9 cellular contexts compared by ENCODE assay signal in the genomic region with DNA sequence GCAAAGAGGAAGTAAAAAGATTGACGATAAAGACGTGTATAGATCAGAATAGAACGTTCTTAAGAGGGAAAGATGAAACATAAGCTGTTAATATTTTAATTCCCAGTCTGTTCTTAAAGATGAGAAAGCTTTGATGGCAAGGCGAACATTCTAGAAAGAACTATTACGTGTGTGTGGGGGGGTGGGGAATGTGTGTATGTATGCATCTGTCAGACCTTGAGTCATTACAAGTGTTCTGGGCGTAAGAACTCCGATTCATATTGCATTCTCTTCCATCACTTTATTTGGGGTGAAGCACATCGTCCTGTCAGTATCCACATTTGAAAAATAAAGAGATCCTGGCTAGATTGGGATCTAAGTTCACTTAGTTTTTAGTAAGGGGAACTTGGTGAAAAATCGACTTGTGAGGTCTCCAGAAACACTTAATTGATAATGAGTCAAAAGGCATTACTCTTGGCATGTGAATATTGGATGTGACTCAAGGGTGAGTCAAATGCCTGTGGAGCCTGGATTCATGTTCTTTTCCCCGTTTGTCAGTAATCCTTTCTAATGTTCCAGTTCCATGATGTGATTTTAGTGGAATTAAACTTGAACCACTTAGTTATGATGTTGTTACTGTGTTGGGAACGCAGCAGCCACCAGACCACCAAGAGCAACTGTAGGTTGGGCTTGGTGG. TPM values are rescaled to one million over a fixed set of nuclear protein-coding genes. Genes with fewer than 3 reads are reported as not detected.
DNase-seq lines count a peak whose midpoint lies in the region; ATAC-seq, FAIRE-seq and TF ChIP-seq lines count a peak whose summit lies in the region.
"Had no signal": no experiment of that assay in that cellular context is flagged by ENCODE, and none has a peak within 500 bp of the region (broad histone marks: within the 10 kb centered on the region; RNA-seq: fewer than 3 reads in every experiment).

No MANE protein-coding gene starts in this region.

- H3F3A ChIP-seq in Loucy (ENCODE audit: low read depth): no peaks in the 10 kb centered on the region

- H3K4me1 Mint-ChIP-seq in Calu3 (ENCODE audit: low read depth, unreplicated experiment): peaks cover 51% of the 10 kb centered on the region
- peaks cover 42 to 45% of the 10 kb centered on the region in 2 donors for H3K4me1 Mint-ChIP-seq in natural killer cell treated with Interleukin-12 subunit alpha and Interleukin-12 subunit beta and Interleukin-15 and Interleukin-18, amount 100 ng/mL, for 72 hours (ENCODE audit: low read depth in 2 of 2)

- H3K4me1 ChIP-seq in Loucy (ENCODE audit: insufficient read depth, low read length, poor library complexity, severe bottlenecking) (peaks cover 25% of the 10 kb centered on the region), spleen (peaks cover 0 to 34% (median 12%) of the 10 kb centered on the region in 6 donors)

- CTCF ChIA-PET in Calu3 (lab: Charles Lee): interaction anchor here (0.6 kb wide), 1 partner anchor 781 kb away, joined by 5 read pairs; no protein-coding TSS in a partner anchor

- H3K9me3 ChIP-seq in Loucy (ENCODE audit: insufficient read depth, low read depth, low read length) (no peaks in the 10 kb centered on the region), spleen (no peaks in the 10 kb centered on the region)

- no peak for TF ChIP-seq POLR2A in spleen (IDR thresholded peaks at IDR 0.05)

- peak overlapping the region; percentile 80 for H3K4me3 ChIP-seq in Loucy (ENCODE audit: low read length, poor library complexity, severe bottlenecking)
- no peak overlapping the region for H3K4me3 ChIP-seq in bronchial epithelial cell (ENCODE audit: low read depth, low read length)
- H3K4me3 ChIP-seq in spleen: no peak overlapping the region

- peak overlapping the region; percentile 79 for H3K4me2 ChIP-seq in Loucy (ENCODE audit: low read depth, low read length, poor library complexity, severe bottlenecking)

- DNase-seq in Calu3 (no peak), bronchial epithelial cell (ENCODE audit: low read depth) (peak; percentile 88), spleen (no peak), MV-4-11 (lab: John Stamatoyannopoulos, UW) (no peak)
- DNase-seq in natural killer cell treated with Interleukin-12 subunit alpha and Interleukin-12 subunit beta and Interleukin-15 and Interleukin-18, amount 100 ng/mL, for 72 hours (ENCODE audit: low spot score): no peak
- DNase-seq: NCI-H1092 had no signal

- H3K79me2 ChIP-seq in Loucy (ENCODE audit: insufficient read depth, low read length): peaks cover 68% of the 10 kb centered on the region

- no TSS peak for BruUV-seq in Calu3 (replicated peaks; lab: Mats Ljungman, UMichigan)

- H3K36me3 Mint-ChIP-seq in Calu3 (ENCODE audit: insufficient read depth, unreplicated experiment): peaks cover 60% of the 10 kb centered on the region
- peaks cover 6% of the 10 kb centered on the region for H3K36me3 Mint-ChIP-seq in natural killer cell treated with Interleukin-12 subunit alpha and Interleukin-12 subunit beta and Interleukin-15 and Interleukin-18, amount 100 ng/mL, for 72 hours

- H3K9me2 ChIP-seq in Loucy (replicated peaks; ENCODE audit: low read depth, low read length): no peaks in the 10 kb centered on the region

- H3K27ac ChIP-seq in spleen: no peak overlapping the region

- peaks cover 30% of the 10 kb centered on the region for H4K20me1 ChIP-seq in Loucy (ENCODE audit: insufficient read depth, low read length, poor library complexity, severe bottlenecking)

- no peak overlapping the region for H3K9ac ChIP-seq in Loucy (ENCODE audit: low read depth, low read length, poor library complexity, severe bottlenecking)

- H3K4me3 Mint-ChIP-seq in Calu3 (ENCODE audit: low read depth, unreplicated experiment): peak overlapping the region; percentile 70
- H3K4me3 Mint-ChIP-seq in natural killer cell treated with Interleukin-12 subunit alpha and Interleukin-12 subunit beta and Interleukin-15 and Interleukin-18, amount 100 ng/mL, for 72 hours: peak overlapping the region; percentile 80

- intact Hi-C loops in Calu3 (cut with micrococcal nuclease; ENCODE audit: unreplicated experiment) (loop anchor here (5.0 kb wide), 1 partner anchor 146 kb away; no protein-coding TSS in a partner anchor), spleen (cut with DNase I; ENCODE audit: low total_unique reads) (no loop called here)

- peak overlapping the region; percentile 86 for H3K27ac Mint-ChIP-seq in Calu3 (ENCODE audit: unreplicated experiment)
- peak overlapping the region; percentile 85 to 86 for H3K27ac Mint-ChIP-seq in natural killer cell treated with Interleukin-12 subunit alpha and Interleukin-12 subunit beta and Interleukin-15 and Interleukin-18, amount 100 ng/mL, for 72 hours

- no peak overlapping the region for H2AFZ ChIP-seq in Loucy (ENCODE audit: low read length)

- no peaks in the 10 kb centered on the region for H3K9me3 Mint-ChIP-seq in Calu3 (ENCODE audit: low read depth, unreplicated experiment)
- no peaks in the 10 kb centered on the region for H3K9me3 Mint-ChIP-seq in natural killer cell treated with Interleukin-12 subunit alpha and Interleukin-12 subunit beta and Interleukin-15 and Interleukin-18, amount 100 ng/mL, for 72 hours

- H3K27me3 ChIP-seq in Loucy (ENCODE audit: insufficient read depth, low read length, poor library complexity, severe bottlenecking): no peaks in the 10 kb centered on the region
- no peaks in the 10 kb centered on the region for H3K27me3 ChIP-seq in bronchial epithelial cell (ENCODE audit: control insufficient read depth, insufficient read depth, low read length)
- H3K27me3 ChIP-seq in spleen (replicated peaks in 1 of 7): no peaks in the 10 kb centered on the region

- no peaks in the 10 kb centered on the region for H3K27me3 Mint-ChIP-seq in Calu3 (ENCODE audit: unreplicated experiment)
- peaks cover 0 to 6% of the 10 kb centered on the region in 2 donors for H3K27me3 Mint-ChIP-seq in natural killer cell treated with Interleukin-12 subunit alpha and Interleukin-12 subunit beta and Interleukin-15 and Interleukin-18, amount 100 ng/mL, for 72 hours

- FAIRE-seq in bronchial epithelial cell (lab: Jason Lieb, UNC): peak; percentile 50

- H3K36me3 ChIP-seq in Loucy (ENCODE audit: insufficient read depth, low read length) (no peaks in the 10 kb centered on the region), bronchial epithelial cell (ENCODE audit: control insufficient read depth, insufficient read depth, low read length) (no peaks in the 10 kb centered on the region), spleen (no peaks in the 10 kb centered on the region)

- TF ChIP-seq CTCF in Calu3 (IDR thresholded peaks at IDR 0.05; ENCODE audit: unreplicated experiment): no peak
- TF ChIP-seq CTCF in Loucy (conservative IDR thresholded peaks at IDR 0.05; ENCODE audit: low read length): no peak
- TF ChIP-seq CTCF in bronchial epithelial cell (IDR thresholded peaks at IDR 0.05; ENCODE audit: insufficient read depth, low read length, severe bottlenecking): no peak
- TF ChIP-seq CTCF in spleen (IDR thresholded peaks at IDR 0.05 in 8 of 11, conservative IDR thresholded peaks at IDR 0.05 in 3 of 11): no peak

- ATAC-seq in natural killer cell treated with Interleukin-12 subunit alpha and Interleukin-12 subunit beta and Interleukin-15 and Interleukin-18, amount 100 ng/mL, for 72 hours: no peak
- ATAC-seq in GM21619 (IDR thresholded peaks at IDR 0.05; ENCODE audit: unreplicated experiment) (no peak), GM21447 (IDR thresholded peaks at IDR 0.05; ENCODE audit: unreplicated experiment) (no peak)

- 59 to 63% (median 61%) methylated on average over 11 of the region's 11 CpGs for WGBS in spleen, 5 donors

RNA-seq across cellular contexts. Expression of a gene that starts 3.1 kb away (rescaled TPM):
- total RNA-seq in Calu3 (2022) (215 and 225 TPM in 2 replicates), bronchial epithelial cell (200 and 252 TPM in 2 replicates), spleen (10 to 100 TPM; 36.4 to 49.1 (median 43.0) TPM)
- 100 to 1,000 TPM; 119 to 127 TPM for total RNA-seq in natural killer cell treated with Interleukin-12 subunit alpha and Interleukin-12 subunit beta and Interleukin-15 and Interleukin-18, amount 100 ng/mL, for 72 hours
- 10 to 100 TPM; 30.6 to 56.7 (median 41.6) TPM for polyA plus RNA-seq in spleen
